In the genomic region with DNA sequence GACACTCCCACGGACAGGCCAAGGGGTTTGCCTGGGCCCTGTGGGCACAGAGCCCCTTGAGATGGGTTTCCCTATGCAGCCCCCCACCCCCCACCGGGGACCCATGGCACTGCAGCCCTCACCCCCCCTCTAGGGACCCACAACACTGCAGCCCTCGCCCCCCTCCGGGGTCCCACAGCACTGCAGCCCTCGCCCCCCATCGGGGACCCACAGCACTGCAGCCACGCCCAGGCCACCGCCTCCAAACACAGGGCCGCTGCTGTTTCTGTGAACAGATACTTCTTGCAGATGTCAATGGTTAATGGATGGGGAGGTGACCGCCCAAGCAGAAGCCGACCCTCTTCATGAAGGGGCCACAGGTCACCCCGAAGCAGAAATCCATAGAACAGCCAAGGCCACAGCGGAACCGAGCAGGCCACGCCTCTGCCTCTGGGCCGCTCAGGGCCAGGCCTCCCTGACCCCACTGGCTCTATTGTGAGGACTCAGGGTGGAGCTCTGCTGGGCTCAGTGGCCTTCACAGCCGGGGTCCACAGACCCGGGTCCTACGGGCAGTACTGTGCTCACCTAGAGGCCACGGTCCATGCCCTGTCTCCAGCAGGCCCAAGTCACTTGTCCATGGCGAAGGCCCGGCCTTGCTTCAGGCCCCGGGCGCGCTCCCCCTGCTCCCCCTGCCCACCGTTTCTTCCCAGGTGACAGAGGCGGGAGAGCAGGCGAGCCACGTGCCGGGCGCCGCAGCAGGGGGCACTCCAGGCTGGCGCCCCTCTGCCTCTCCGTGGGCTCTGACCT, we compare ENCODE assay signal across 9 cellular contexts. TPM values are rescaled to one million over a fixed set of nuclear protein-coding genes. Genes with fewer than 3 reads are reported as not detected.
DNase-seq lines count a peak whose midpoint lies in the region; ATAC-seq and TF ChIP-seq lines count a peak whose summit lies in the region.
"Had no signal": no experiment of that assay in that cellular context is flagged by ENCODE, and none has a peak within 500 bp of the region (broad histone marks: within the 10 kb centered on the region; RNA-seq: fewer than 3 reads in every experiment).

No MANE protein-coding gene starts in this region.

- H3K36me3 ChIP-seq in GM23338 (ENCODE audit: insufficient read depth) (no peaks in the 10 kb centered on the region), hepatocyte (replicated peaks; ENCODE audit: insufficient read depth, low read depth) (no peaks in the 10 kb centered on the region), GM23248 (ENCODE audit: low read depth) (no peaks in the 10 kb centered on the region), PC-3 (ENCODE audit: low read depth, low read length) (no peaks in the 10 kb centered on the region)

- peaks cover 10% of the 10 kb centered on the region for H3K27me3 Mint-ChIP-seq in GM23338 (ENCODE audit: insufficient read depth, low read depth, poor library complexity)
- H3K27me3 Mint-ChIP-seq: stimulated activated naive CD8-positive, alpha-beta T cell treated with anti-CD3 and anti-CD28 coated beads, Interleukin-15, Interleukin-2, amounts not matched to agents 100 ng/mL and 50 ng/mL, for 24 hours had no signal

- peaks cover 5% of the 10 kb centered on the region; the same call in 1 of the 2 replicates for H4K20me1 ChIP-seq in GM23338 (replicated peaks; ENCODE audit: insufficient read depth)
- H4K20me1 ChIP-seq in hepatocyte (ENCODE audit: insufficient read depth, poor library complexity, severe bottlenecking) = peaks cover under 1% of the 10 kb centered on the region
- no peaks in the 10 kb centered on the region for H4K20me1 ChIP-seq in GM23248 (ENCODE audit: insufficient read depth)
- H4K20me1 ChIP-seq in PC-3 (ENCODE audit: low read length) = no peaks in the 10 kb centered on the region

- H3K4me1 ChIP-seq in GM23338 (ENCODE audit: insufficient read depth) = no peaks in the 10 kb centered on the region; the same call in 1 of the 2 replicates
- H3K4me1 ChIP-seq in hepatocyte (ENCODE audit: insufficient read depth) = peaks cover 40% of the 10 kb centered on the region
- peaks cover 35% of the 10 kb centered on the region for H3K4me1 ChIP-seq in GM23248 (ENCODE audit: insufficient read depth)
- H3K4me1 ChIP-seq in PC-3 (ENCODE audit: insufficient read depth, low read length) = peaks cover 54% of the 10 kb centered on the region

- H3K9me2 ChIP-seq in GM23338 (ENCODE audit: insufficient read depth) = no peaks in the 10 kb centered on the region
- no peaks in the 10 kb centered on the region for H3K9me2 ChIP-seq in hepatocyte (replicated peaks; ENCODE audit: insufficient read depth)
- no peaks in the 10 kb centered on the region for H3K9me2 ChIP-seq in GM23248 (ENCODE audit: insufficient read depth)
- no peaks in the 10 kb centered on the region for H3K9me2 ChIP-seq in PC-3 (replicated peaks; ENCODE audit: low read length)

- H3K4me3 Mint-ChIP-seq in GM23338 = no peak overlapping the region
- H3K4me3 Mint-ChIP-seq: stimulated activated naive CD8-positive, alpha-beta T cell treated with anti-CD3 and anti-CD28 coated beads, Interleukin-15, Interleukin-2, amounts not matched to agents 100 ng/mL and 50 ng/mL, for 24 hours had no signal

- intact Hi-C loops in PC-3 (cut with micrococcal nuclease) = loop anchor here (1.0 kb wide), 3 partner anchors 114 to 152 kb away; no protein-coding TSS in a partner anchor

- H3K79me2 ChIP-seq in GM23338 (replicated peaks; ENCODE audit: insufficient read depth) (peaks cover 19% of the 10 kb centered on the region), hepatocyte (peaks cover 24% of the 10 kb centered on the region), GM23248 (ENCODE audit: insufficient read depth) (peaks cover 31% of the 10 kb centered on the region), PC-3 (ENCODE audit: low read length) (peaks cover 20% of the 10 kb centered on the region)

- POLR2A ChIA-PET in PC-3 (lab: Charles Lee; ENCODE audit: unreplicated experiment) = no interaction called here

- H3K9me3 Mint-ChIP-seq in GM23338 = no peaks in the 10 kb centered on the region; the same call in 2 of the 3 replicates
- H3K9me3 Mint-ChIP-seq: stimulated activated naive CD8-positive, alpha-beta T cell treated with anti-CD3 and anti-CD28 coated beads, Interleukin-15, Interleukin-2, amounts not matched to agents 100 ng/mL and 50 ng/mL, for 24 hours had no signal

- no peak overlapping the region for H2AFZ ChIP-seq in GM23338
- no peak overlapping the region for H2AFZ ChIP-seq in hepatocyte
- no peak overlapping the region for H2AFZ ChIP-seq in GM23248
- H2AFZ ChIP-seq in PC-3 (ENCODE audit: low read length) = no peak overlapping the region

- TF ChIP-seq CTCF in GM23338 (conservative IDR thresholded peaks at IDR 0.05; ENCODE audit: low read depth in 2 of 2) = no peak
- TF ChIP-seq CTCF in VCaP (conservative IDR thresholded peaks at IDR 0.05) = no peak
- no peak for TF ChIP-seq CTCF in hepatocyte (IDR thresholded peaks at IDR 0.05; ENCODE audit: poor library complexity)
- TF ChIP-seq CTCF in PC-3 (conservative IDR thresholded peaks at IDR 0.05; ENCODE audit: low read depth, low read length) = no peak

- peaks cover 8% of the 10 kb centered on the region for H3F3A ChIP-seq in GM23338 (replicated peaks; ENCODE audit: low read depth)
- peaks cover 28% of the 10 kb centered on the region for H3F3A ChIP-seq in GM23248 (ENCODE audit: insufficient read depth)
- H3F3A ChIP-seq in PC-3 (ENCODE audit: low read length, unreplicated experiment) = no peaks in the 10 kb centered on the region

- H3K27ac Mint-ChIP-seq in GM23338 = no peak overlapping the region
- H3K27ac Mint-ChIP-seq: stimulated activated naive CD8-positive, alpha-beta T cell treated with anti-CD3 and anti-CD28 coated beads, Interleukin-15, Interleukin-2, amounts not matched to agents 100 ng/mL and 50 ng/mL, for 24 hours had no signal

- H3K4me2 ChIP-seq in GM23338 (0 out of 2 replicates have a peak overlapping the region, but pooled peaks have one; percentile 36), hepatocyte (no peak overlapping the region), GM23248 (ENCODE audit: unreplicated experiment) (no peak overlapping the region), PC-3 (ENCODE audit: low read length) (no peak overlapping the region)

- H3K9me3 ChIP-seq in hepatocyte (ENCODE audit: low read depth) (no peaks in the 10 kb centered on the region), GM23248 (ENCODE audit: low read depth) (no peaks in the 10 kb centered on the region), PC-3 (ENCODE audit: low read length) (no peaks in the 10 kb centered on the region)

- no peak overlapping the region for H3K27ac ChIP-seq in GM23338 (ENCODE audit: low read depth)
- peak overlapping the region; percentile 67; the same call in 1 of the 2 replicates for H3K27ac ChIP-seq in VCaP
- H3K27ac ChIP-seq in hepatocyte = peak overlapping the region; percentile 66
- H3K27ac ChIP-seq in skin epidermis = peak overlapping the region in 11 of 21 experiments; percentile 15 to 92 (median 51)
- no peak overlapping the region for H3K27ac ChIP-seq in GM23248
- no peak overlapping the region for H3K27ac ChIP-seq in PC-3 (ENCODE audit: low read length)

- DNase-seq in GM23338 (ENCODE audit: low spot score) (no peak), hepatocyte (ENCODE audit: low spot score) (peak; percentile 29), GM23248 (no peak), 8988T (no peak), PC-3 (no peak), CD1c-positive myeloid dendritic cell (ENCODE audit: extremely low spot score) (no peak)

- peaks cover 33% of the 10 kb centered on the region for H3K4me1 Mint-ChIP-seq in GM23338

- no TSS peak for BruUV-seq in PC-3 (replicated peaks; lab: Mats Ljungman, UMichigan)

- no peak for ATAC-seq in GM23338
- no peak for ATAC-seq in PC-3

- H3K9ac ChIP-seq in GM23248 (no peak overlapping the region), PC-3 (ENCODE audit: low read length) (no peak overlapping the region)

- peaks cover 10% of the 10 kb centered on the region; the same call in 2 of the 3 replicates for H3K36me3 Mint-ChIP-seq in GM23338 (ENCODE audit: low read depth)

- H3K4me3 ChIP-seq in GM23338 (no peak overlapping the region), hepatocyte (no peak overlapping the region), skin epidermis (no peak overlapping the region), GM23248 (no peak overlapping the region), PC-3 (ENCODE audit: low read length) (no peak overlapping the region)

- CTCF ChIA-PET in PC-3 (lab: Charles Lee) = interaction anchor here (0.6 to 0.8 kb wide), 2 partner anchors 18 to 66 kb away, joined by 3 to 7 read pairs; no protein-coding TSS in a partner anchor

- H3K27me3 ChIP-seq in GM23338 (ENCODE audit: insufficient read depth) (no peaks in the 10 kb centered on the region), hepatocyte (no peaks in the 10 kb centered on the region), GM23248 (replicated peaks; ENCODE audit: insufficient read depth) (no peaks in the 10 kb centered on the region), PC-3 (ENCODE audit: low read length) (no peaks in the 10 kb centered on the region)

- in situ Hi-C loops in GM23248 (cut with MboI) = loop anchor here (25.0 kb wide), 1 partner anchor 545 kb away; no protein-coding TSS in a partner anchor

- 85% methylated on average over 27 of the region's 34 CpGs for WGBS in hepatocyte (ENCODE audit: low lambda C conversion rate, missing lambda C conversion rate)
- WGBS in GM23248 (ENCODE audit: low coverage in 1 of 2, low lambda C conversion rate in 2 of 2, missing lambda C conversion rate in 2 of 2), 2 experiments = 63 to 64% methylated on average over 26 to 34 of the region's 34 CpGs

TF ChIP-seq in GM23338, 12 proteins besides CTCF, POLR2A, EP300 and RAD21:
- no peak for TF ChIP-seq EZH2 (IDR thresholded peaks at IDR 0.05; ENCODE audit: low read depth, unreplicated experiment)
- TF ChIP-seq EZH2phosphoT487 (IDR thresholded peaks at IDR 0.05; ENCODE audit: unreplicated experiment) = no peak
- no peak for TF ChIP-seq ZNF331 (CRISPR knock-in tag; IDR thresholded peaks at IDR 0.05; ENCODE audit: low read depth)
- TF ChIP-seq NANOG (IDR thresholded peaks at IDR 0.05; ENCODE audit: borderline replicate concordance) = no peak
- 0 out of 2 replicates have a peak, but pooled peaks have one; percentile 7 for TF ChIP-seq POLR2AphosphoS5 (IDR thresholded peaks at IDR 0.05; ENCODE audit: low read depth)

RNA-seq across cellular contexts. Expression of gene POFUT2, which starts 4.1 kb away (rescaled TPM):
- 34.5 and 36.2 TPM in 2 replicates for total RNA-seq in GM23338 (2014; rRNA removed; shearing (Covaris generic))
- polyA plus RNA-seq in GM23338 (2016; fragmentation: Nextera tagmentation; extraction: Ambion mirVana) (10.9 and 12.1 TPM in 2 replicates), hepatocyte (54.4 and 57.7 TPM in 2 replicates), GM23248 (2016; fragmentation: Nextera tagmentation; extraction: Ambion mirVana) (30.1 and 30.9 TPM in 2 replicates)
- total RNA-seq in hepatocyte (25.5 and 30.7 TPM in 2 replicates), PC-3 (2014; rRNA removed) (19.6 and 28.2 TPM in 2 replicates)
- 48.2 and 54.0 TPM in 2 replicates for total RNA-seq in GM23248 (2014; rRNA removed; shearing (Covaris generic))

Comparison
In these comparisons a context has a peak if more than half of its experiments do, and no peak if none do; other contexts are left out.
1. H3K27ac ChIP-seq: peak in VCaP (single experiment), hepatocyte (single experiment) and skin epidermis (11 of 21); none in GM23338 (single experiment), GM23248 (single experiment) and PC-3 (single experiment).